Comparison of ENCODE assay signal across 17 cellular contexts in genomic region chr1:66366618-66367017, GRCh38.
DNase-seq lines count a peak whose midpoint lies in the region; ATAC-seq, FAIRE-seq and TF ChIP-seq lines count a peak whose summit lies in the region.
"Had no signal": no experiment of that assay in that cellular context is flagged by ENCODE, and none has a peak within 500 bp of the region (broad histone marks: within the 10 kb centered on the region; RNA-seq: fewer than 3 reads in every experiment).

No MANE protein-coding gene starts in this region.

- TF ChIP-seq CTCF in activated CD8-positive, alpha-beta T cell treated with anti-CD3 and anti-CD28 coated beads for 36 hours (IDR thresholded peaks at IDR 0.05), result no peak
- TF ChIP-seq CTCF in tibial nerve (IDR thresholded peaks at IDR 0.05), result no peak
- no peak for TF ChIP-seq CTCF in endodermal cell (conservative IDR thresholded peaks at IDR 0.05)

- H3K36me3 ChIP-seq in naive thymus-derived CD4-positive, alpha-beta T cell (ENCODE audit: control insufficient read depth in 2 of 3, insufficient read depth in 3 of 3, low read length in 3 of 3), result peaks cover 23 to 80% (median 73%) of the 10 kb centered on the region in 3 experiments
- H3K36me3 ChIP-seq in tibial nerve (peaks cover 0 to 71% (median 11%) of the 10 kb centered on the region in 3 donors), endodermal cell (ENCODE audit: control insufficient read depth, insufficient read depth, low read length) (peaks cover 74% of the 10 kb centered on the region)

- H3K9ac ChIP-seq in endodermal cell (ENCODE audit: extremely low read depth, low read length, poor library complexity, severe bottlenecking), result no peak overlapping the region

- CTCF ChIA-PET in activated CD8-positive, alpha-beta T cell treated with anti-CD3 and anti-CD28 coated beads for 36 hours (lab: Charles Lee), result interaction anchor here (1.0 to 10.8 kb wide), 10 partner anchors 10 to 124 kb away, joined by 3 to 101 read pairs (median 8); no protein-coding TSS in a partner anchor
- CTCF ChIA-PET in naive thymus-derived CD4-positive, alpha-beta T cell (lab: Charles Lee), result interaction anchor here (1.3 to 2.3 kb wide), 3 partner anchors 16 to 114 kb away, joined by 3 to 7 read pairs (median 5); no protein-coding TSS in a partner anchor

- H3K27ac ChIP-seq in naive thymus-derived CD4-positive, alpha-beta T cell (ENCODE audit: low read depth, low read length), result no peak overlapping the region
- H3K27ac ChIP-seq in tibial nerve, result no peak overlapping the region
- H3K27ac ChIP-seq in endodermal cell (ENCODE audit: low read depth, low read length), result no peak overlapping the region
- H3K27ac ChIP-seq: ascending aorta, SJSA1 had no signal

- H3K27me3 ChIP-seq in naive thymus-derived CD4-positive, alpha-beta T cell (ENCODE audit: control insufficient read depth in 2 of 2, insufficient read depth in 2 of 2, low read length in 2 of 2), result no peaks in the 10 kb centered on the region
- H3K27me3 ChIP-seq in tibial nerve (no peaks in the 10 kb centered on the region), endodermal cell (ENCODE audit: control insufficient read depth, insufficient read depth, low read length, poor library complexity, severe bottlenecking) (no peaks in the 10 kb centered on the region)
- H3K27me3 ChIP-seq: ascending aorta, SJSA1 had no signal

- peak; percentile 77 for FAIRE-seq in GM12891 (lab: Jason Lieb, UNC)
- FAIRE-seq: GM12892 had no signal

- peak overlapping the region; percentile 78 for H3K27ac Mint-ChIP-seq in T-helper 1 cell treated with Interleukin-12 subunit alpha and Interleukin-12 subunit beta and Interleukin-4 antibody, amounts not matched to agents 30 μg/mL and 1 μg/mL, for 36 hours
- H3K27ac Mint-ChIP-seq in activated CD8-positive, alpha-beta T cell treated with anti-CD3 and anti-CD28 coated beads for 36 hours, result peak overlapping the region; percentile 73
- peak overlapping the region in 7 of 9 donors; percentile 19 to 76 (median 56) for H3K27ac Mint-ChIP-seq in naive thymus-derived CD4-positive, alpha-beta T cell
- H3K27ac Mint-ChIP-seq in endodermal cell, result no peak overlapping the region

- peaks cover 76% of the 10 kb centered on the region for H3K36me3 Mint-ChIP-seq in T-helper 1 cell treated with Interleukin-12 subunit alpha and Interleukin-12 subunit beta and Interleukin-4 antibody, amounts not matched to agents 30 μg/mL and 1 μg/mL, for 36 hours (ENCODE audit: low read depth)
- peaks cover 91% of the 10 kb centered on the region for H3K36me3 Mint-ChIP-seq in activated CD8-positive, alpha-beta T cell treated with anti-CD3 and anti-CD28 coated beads for 36 hours (ENCODE audit: low read depth)
- peaks cover 55 to 76% (median 65%) of the 10 kb centered on the region in 5 donors for H3K36me3 Mint-ChIP-seq in naive thymus-derived CD4-positive, alpha-beta T cell
- H3K36me3 Mint-ChIP-seq in endodermal cell (ENCODE audit: low read depth), result peaks cover 57% of the 10 kb centered on the region

- no peaks in the 10 kb centered on the region for H3K9me3 ChIP-seq in naive thymus-derived CD4-positive, alpha-beta T cell (ENCODE audit: control insufficient read depth in 2 of 3, low read length in 3 of 3)
- H3K9me3 ChIP-seq in tibial nerve (no peaks in the 10 kb centered on the region), endodermal cell (ENCODE audit: control insufficient read depth, low read length) (no peaks in the 10 kb centered on the region)
- H3K9me3 ChIP-seq: ascending aorta, SJSA1 had no signal

- peaks cover 28 to 29% of the 10 kb centered on the region in 2 donors for H3K4me1 ChIP-seq in naive thymus-derived CD4-positive, alpha-beta T cell (ENCODE audit: control insufficient read depth in 2 of 2, insufficient read depth in 2 of 2, low read length in 2 of 2)
- H3K4me1 ChIP-seq in tibial nerve (peaks cover 0 to 12% (median 7%) of the 10 kb centered on the region in 4 donors), endodermal cell (ENCODE audit: control insufficient read depth, insufficient read depth, low read length) (no peaks in the 10 kb centered on the region)

- DNase-seq in T-helper 1 cell, result no peak
- DNase-seq in GM12891 (ENCODE audit: insufficient read length, low spot score), result no peak
- DNase-seq in activated CD8-positive, alpha-beta T cell treated with anti-CD3 and anti-CD28 coated beads for 36 hours, result no peak
- DNase-seq in naive thymus-derived CD4-positive, alpha-beta T cell, result no peak
- DNase-seq in DMS153 treated with DMSO at 0.1 percent for 48 hours (lab: John Stamatoyannopoulos, UW; ENCODE audit: unreplicated experiment), result no peak
- DNase-seq in tibial nerve (ENCODE audit: low spot score in 2 of 2), result no peak
- DNase-seq in endodermal cell, result no peak
- DNase-seq: mesenchymal stem cell, NCI-H1092, NCI-H2107, NCI-H524 treated with DMSO at 0.1 percent for 48 hours, PC-3 had no signal

- peak; percentile 24 for ATAC-seq in activated CD8-positive, alpha-beta T cell treated with anti-CD3 and anti-CD28 coated beads for 36 hours
- ATAC-seq in naive thymus-derived CD4-positive, alpha-beta T cell, result peak; percentile 26
- ATAC-seq: PC-3 had no signal

- TF ChIP-seq EP300 in tibial nerve (IDR thresholded peaks at IDR 0.05), result no peak

- POLR2A ChIA-PET in activated CD8-positive, alpha-beta T cell treated with anti-CD3 and anti-CD28 coated beads for 36 hours (lab: Charles Lee), result interaction anchor here (0.9 to 4.9 kb wide), 3 partner anchors 14 to 79 kb away, joined by 5 to 35 read pairs (median 7); no protein-coding TSS in a partner anchor
- POLR2A ChIA-PET in naive thymus-derived CD4-positive, alpha-beta T cell (lab: Charles Lee), result interaction anchor here (0.6 to 1.6 kb wide), 2 partner anchors 28 to 31 kb away, joined by 3 to 7 read pairs; no protein-coding TSS in a partner anchor

- no peaks in the 10 kb centered on the region for H3K27me3 Mint-ChIP-seq in T-helper 1 cell treated with Interleukin-12 subunit alpha and Interleukin-12 subunit beta and Interleukin-4 antibody, amounts not matched to agents 30 μg/mL and 1 μg/mL, for 36 hours (ENCODE audit: low read depth)
- H3K27me3 Mint-ChIP-seq in activated CD8-positive, alpha-beta T cell treated with anti-CD3 and anti-CD28 coated beads for 36 hours, result no peaks in the 10 kb centered on the region
- no peaks in the 10 kb centered on the region for H3K27me3 Mint-ChIP-seq in naive thymus-derived CD4-positive, alpha-beta T cell
- no peaks in the 10 kb centered on the region for H3K27me3 Mint-ChIP-seq in endodermal cell (ENCODE audit: insufficient read depth)

- H3K9me3 Mint-ChIP-seq in T-helper 1 cell treated with Interleukin-12 subunit alpha and Interleukin-12 subunit beta and Interleukin-4 antibody, amounts not matched to agents 30 μg/mL and 1 μg/mL, for 36 hours, result no peaks in the 10 kb centered on the region
- peaks cover 2% of the 10 kb centered on the region for H3K9me3 Mint-ChIP-seq in activated CD8-positive, alpha-beta T cell treated with anti-CD3 and anti-CD28 coated beads for 36 hours
- peaks cover 0 to 1% (median 0%) of the 10 kb centered on the region in 11 donors for H3K9me3 Mint-ChIP-seq in naive thymus-derived CD4-positive, alpha-beta T cell
- H3K9me3 Mint-ChIP-seq in endodermal cell, result no peaks in the 10 kb centered on the region
- H3K9me3 Mint-ChIP-seq: neural crest cell had no signal

- intact Hi-C loops in activated CD8-positive, alpha-beta T cell treated with anti-CD3 and anti-CD28 coated beads for 36 hours (cut with micrococcal nuclease), result no loop called here
- intact Hi-C loops in naive thymus-derived CD4-positive, alpha-beta T cell (cut with micrococcal nuclease), result loop anchor here (1.0 to 2.0 kb wide), 2 partner anchors 7 to 14 kb away; no protein-coding TSS in a partner anchor

- no peak overlapping the region for H3K4me3 ChIP-seq in naive thymus-derived CD4-positive, alpha-beta T cell (ENCODE audit: low read length)
- H3K4me3 ChIP-seq in tibial nerve (no peak overlapping the region), endodermal cell (ENCODE audit: low read length) (no peak overlapping the region)
- H3K4me3 ChIP-seq: ascending aorta, SJSA1 had no signal

- no peak overlapping the region for H3K4me3 Mint-ChIP-seq in T-helper 1 cell treated with Interleukin-12 subunit alpha and Interleukin-12 subunit beta and Interleukin-4 antibody, amounts not matched to agents 30 μg/mL and 1 μg/mL, for 36 hours
- no peak overlapping the region for H3K4me3 Mint-ChIP-seq in activated CD8-positive, alpha-beta T cell treated with anti-CD3 and anti-CD28 coated beads for 36 hours
- H3K4me3 Mint-ChIP-seq in naive thymus-derived CD4-positive, alpha-beta T cell, result no peak overlapping the region
- no peak overlapping the region for H3K4me3 Mint-ChIP-seq in endodermal cell
- H3K4me3 Mint-ChIP-seq: neural crest cell had no signal

- peaks cover 66% of the 10 kb centered on the region for H3K4me1 Mint-ChIP-seq in T-helper 1 cell treated with Interleukin-12 subunit alpha and Interleukin-12 subunit beta and Interleukin-4 antibody, amounts not matched to agents 30 μg/mL and 1 μg/mL, for 36 hours (ENCODE audit: low read depth)
- peaks cover 86% of the 10 kb centered on the region for H3K4me1 Mint-ChIP-seq in activated CD8-positive, alpha-beta T cell treated with anti-CD3 and anti-CD28 coated beads for 36 hours (ENCODE audit: low read depth)
- peaks cover 31 to 74% (median 64%) of the 10 kb centered on the region in 7 donors for H3K4me1 Mint-ChIP-seq in naive thymus-derived CD4-positive, alpha-beta T cell
- H3K4me1 Mint-ChIP-seq in endodermal cell, result peaks cover 2% of the 10 kb centered on the region

- TF ChIP-seq POLR2A in GM12891 (IDR thresholded peaks at IDR 0.05; ENCODE audit: low read depth, low read length) (no peak), tibial nerve (IDR thresholded peaks at IDR 0.05) (no peak)

TF ChIP-seq in GM12891, 5 proteins besides CTCF, POLR2A, EP300 and RAD21:
- TF ChIP-seq TAF1 (IDR thresholded peaks at IDR 0.05; ENCODE audit: low read depth, low read length), result no peak
- no peak for TF ChIP-seq POU2F2 (IDR thresholded peaks at IDR 0.05; ENCODE audit: low read depth, low read length)
- TF ChIP-seq POLR2AphosphoS5 (IDR thresholded peaks at IDR 0.05; ENCODE audit: low read depth, low read length), result no peak
- no peak for TF ChIP-seq PAX5 (IDR thresholded peaks at IDR 0.05; ENCODE audit: insufficient read depth, low read length, severe bottlenecking)
